8 cellular contexts compared by ENCODE assay signal in genomic region chr5:151771259-151772028, GRCh38. TPM values are rescaled to one million over a fixed set of nuclear protein-coding genes. Genes with fewer than 3 reads are reported as not detected.
DNase-seq lines count a peak whose midpoint lies in the region; ATAC-seq and TF ChIP-seq lines count a peak whose summit lies in the region.

Gene G3BP1 (plus strand): TSS chr5:151771954. CDS start chr5:151786621, 14,667 bp downstream.

- intact Hi-C loops in activated B cell treated with CpG ODN at 0.5 μM for 24 hours (cut with micrococcal nuclease): loop anchor here (1.0 to 10.0 kb wide), 12 partner anchors 11 to 1769 kb away; partner anchors contain the start of genes ATOX1, DCTN4, GM2A and HMGXB3

- peaks cover 48% of the 10 kb centered on the region for H3K4me1 Mint-ChIP-seq in activated B cell treated with CpG ODN at 0.5 μM for 24 hours

- TF ChIP-seq CTCF in AG09319 (IDR thresholded peaks at IDR 0.05; ENCODE audit: low read depth, low read length): peak; percentile 62
- no peak for TF ChIP-seq CTCF in activated B cell treated with CpG ODN at 0.5 μM for 24 hours (IDR thresholded peaks at IDR 0.05)
- peak; percentile 59 for TF ChIP-seq CTCF in smooth muscle cell (IDR thresholded peaks at IDR 0.05; ENCODE audit: borderline replicate concordance, insufficient read depth, poor library complexity, severe bottlenecking)

- H3K4me2 ChIP-seq in smooth muscle cell: peak within 1 kb of the TSS; percentile 98

- peak within 1 kb of the TSS; percentile 88 for H3K9ac ChIP-seq in smooth muscle cell (ENCODE audit: low read depth)

- H3K9me3 ChIP-seq in smooth muscle cell (replicated peaks; ENCODE audit: low read depth): no peaks in the 10 kb centered on the region

- peaks cover 18% of the 10 kb centered on the region for H3K36me3 Mint-ChIP-seq in activated B cell treated with CpG ODN at 0.5 μM for 24 hours (ENCODE audit: low read depth)

- H3K27me3 ChIP-seq in smooth muscle cell (ENCODE audit: low read depth): no peaks in the 10 kb centered on the region

- H3K4me3 Mint-ChIP-seq in activated B cell treated with CpG ODN at 0.5 μM for 24 hours: peak within 1 kb of the TSS; percentile 94

- in situ Hi-C loops in GM18951 (cut with MboI; ENCODE audit: low sequenced_read_pairs, unreplicated experiment): no loop called here

- H3K27ac Mint-ChIP-seq in activated B cell treated with CpG ODN at 0.5 μM for 24 hours: peak within 1 kb of the TSS; percentile 88

- peaks cover 43% of the 10 kb centered on the region for H3K79me2 ChIP-seq in smooth muscle cell (ENCODE audit: low read depth)

- H3K27ac ChIP-seq in caudate nucleus (ENCODE audit: low read depth, low read length): peak within 1 kb of the TSS; percentile 99
- peak within 1 kb of the TSS; percentile 94 for H3K27ac ChIP-seq in smooth muscle cell (ENCODE audit: low read depth)

- no peaks in the 10 kb centered on the region for H3K36me3 ChIP-seq in smooth muscle cell (ENCODE audit: low read depth)

- peaks cover 32% of the 10 kb centered on the region for H3K4me1 ChIP-seq in smooth muscle cell (ENCODE audit: low read depth)

- H2AFZ ChIP-seq in smooth muscle cell (ENCODE audit: low read depth): peak within 1 kb of the TSS; percentile 80

- H4K20me1 ChIP-seq in smooth muscle cell (ENCODE audit: low read depth): peaks cover 44% of the 10 kb centered on the region

- TF ChIP-seq POLR2A in GM18951 (IDR thresholded peaks at IDR 0.05; ENCODE audit: extremely low read depth, insufficient read depth, insufficient read length): peak; percentile 98

- H3F3A ChIP-seq in smooth muscle cell (ENCODE audit: low read depth): peaks cover 7% of the 10 kb centered on the region

- under 1% methylated on average over 49 of the region's 49 CpGs for whole genome bisulfite sequencing in smooth muscle cell (ENCODE audit: low lambda C conversion rate)

- CTCF ChIA-PET in activated B cell treated with CpG ODN at 0.5 μM for 24 hours (lab: Charles Lee): interaction anchor here (0.7 to 2.2 kb wide), 12 partner anchors 13 to 324 kb away, joined by 3 to 13 read pairs (median 4); partner anchors contain the start of genes ATOX1 and SLC36A1

- POLR2A ChIA-PET in activated B cell treated with CpG ODN at 0.5 μM for 24 hours (lab: Charles Lee): interaction anchor here (0.5 to 5.9 kb wide), 34 partner anchors 10 to 1322 kb away, joined by 3 to 134 read pairs (median 5); partner anchors contain the start of genes ATOX1, DCTN4, GM2A and RBM22

- H3K4me3 ChIP-seq in smooth muscle cell: peak within 1 kb of the TSS; percentile 92

- DNase-seq in AG09319 (ENCODE audit: extremely low read depth, low read depth) (peak; percentile 100), NCI-H345 (lab: John Stamatoyannopoulos, UW) (peak; percentile 100), activated B cell treated with CpG ODN at 0.5 μM for 24 hours (peak; percentile 90), caudate nucleus (lab: John Stamatoyannopoulos, UW) (peak; percentile 86 to 100 (median 100)), iPS-NIHi7 (ENCODE audit: extremely low spot score) (peak; percentile 97), smooth muscle cell (lab: John Stamatoyannopoulos, UW; ENCODE audit: unreplicated experiment) (peak; percentile 88)

- H3K9me3 Mint-ChIP-seq in activated B cell treated with CpG ODN at 0.5 μM for 24 hours: no peaks in the 10 kb centered on the region

- ATAC-seq in HG03196 (IDR thresholded peaks at IDR 0.05; ENCODE audit: unreplicated experiment): peak; percentile 85
- peak; percentile 76 for ATAC-seq in activated B cell treated with CpG ODN at 0.5 μM for 24 hours (ENCODE audit: low read depth)

- H3K27me3 Mint-ChIP-seq in activated B cell treated with CpG ODN at 0.5 μM for 24 hours: no peaks in the 10 kb centered on the region

RNA-seq across cellular contexts. Expression of gene G3BP1, which starts in this region (rescaled TPM):
- total RNA-seq in activated B cell treated with CpG ODN at 0.5 μM for 24 hours (227 and 239 TPM in 2 replicates), smooth muscle cell (96.8 and 99.4 TPM in 2 replicates)
- 63.2 and 69.5 TPM in 2 replicates for polyA plus RNA-seq in smooth muscle cell

Comparison
In these comparisons a context has a peak if more than half of its experiments do, and no peak if none do; other contexts are left out.
1. Peak in every context shown above with its lines: DNase-seq, ATAC-seq, H3K4me3 ChIP-seq and H3K27ac ChIP-seq.